In genomic region chr13:28718186-28718537, GRCh38 we compare ENCODE assay signal across 8 cellular contexts. TPM values are rescaled to one million over a fixed set of nuclear protein-coding genes. Genes with fewer than 3 reads are reported as not detected.
A peak's percentile ranks its signal among the peaks of the same experiment; 100 is the strongest.
DNase-seq lines count a peak whose midpoint lies in the region; ATAC-seq and TF ChIP-seq lines count a peak whose summit lies in the region.

No MANE protein-coding gene starts in this region.

- H3K27ac ChIP-seq in hepatocyte = peak overlapping the region; percentile 74
- peak overlapping the region; percentile 99 for H3K27ac ChIP-seq in skeletal muscle tissue (ENCODE audit: low read depth, low read length)

- H3K79me2 ChIP-seq in hepatocyte = peaks cover 3% of the 10 kb centered on the region

- H4K20me1 ChIP-seq in hepatocyte (ENCODE audit: insufficient read depth, poor library complexity, severe bottlenecking) = no peaks in the 10 kb centered on the region

- peak overlapping the region; percentile 79 for H3K27ac Mint-ChIP-seq in stimulated activated naive CD8-positive, alpha-beta T cell treated with anti-CD3 and anti-CD28 coated beads, Interleukin-15, Interleukin-2, amounts not matched to agents 100 ng/mL and 50 ng/mL, for 24 hours
- peak overlapping the region; percentile 89 for H3K27ac Mint-ChIP-seq in activated naive CD8-positive, alpha-beta T cell

- no peak for ATAC-seq in stimulated activated naive CD8-positive, alpha-beta T cell treated with anti-CD3 and anti-CD28 coated beads, Interleukin-15, Interleukin-2, amounts not matched to agents 100 U/mL and 50 U/mL, for 24 hours
- no peak for ATAC-seq in HG03354 (IDR thresholded peaks at IDR 0.05; ENCODE audit: poor library complexity, severe bottlenecking, unreplicated experiment)
- ATAC-seq in HG03139 (IDR thresholded peaks at IDR 0.05; ENCODE audit: unreplicated experiment) = no peak

- H3K9me2 ChIP-seq in hepatocyte (replicated peaks; ENCODE audit: insufficient read depth) = no peaks in the 10 kb centered on the region

- peak overlapping the region; percentile 89 for H3K4me2 ChIP-seq in hepatocyte

- H3K36me3 Mint-ChIP-seq in stimulated activated naive CD8-positive, alpha-beta T cell treated with anti-CD3 and anti-CD28 coated beads, Interleukin-15, Interleukin-2, amounts not matched to agents 100 ng/mL and 50 ng/mL, for 24 hours (ENCODE audit: low read depth) = peaks cover 5% of the 10 kb centered on the region
- peaks cover under 1% of the 10 kb centered on the region for H3K36me3 Mint-ChIP-seq in activated naive CD8-positive, alpha-beta T cell

- peak overlapping the region; percentile 67 for H2AFZ ChIP-seq in hepatocyte

- peak overlapping the region; percentile 92 for H3K4me3 Mint-ChIP-seq in stimulated activated naive CD8-positive, alpha-beta T cell treated with anti-CD3 and anti-CD28 coated beads, Interleukin-15, Interleukin-2, amounts not matched to agents 100 ng/mL and 50 ng/mL, for 24 hours
- H3K4me3 Mint-ChIP-seq in activated naive CD8-positive, alpha-beta T cell = peak overlapping the region; percentile 98

- peaks cover 33% of the 10 kb centered on the region for H3K4me1 Mint-ChIP-seq in stimulated activated naive CD8-positive, alpha-beta T cell treated with anti-CD3 and anti-CD28 coated beads, Interleukin-15, Interleukin-2, amounts not matched to agents 100 ng/mL and 50 ng/mL, for 24 hours (ENCODE audit: low read depth)
- H3K4me1 Mint-ChIP-seq in activated naive CD8-positive, alpha-beta T cell (ENCODE audit: low read depth) = peaks cover 31% of the 10 kb centered on the region

- H3K4me1 ChIP-seq in hepatocyte (ENCODE audit: insufficient read depth) (peaks cover 6% of the 10 kb centered on the region), skeletal muscle tissue (ENCODE audit: control insufficient read depth in 3 of 3, insufficient read depth in 3 of 3, low read length in 3 of 3) (peaks cover 18 to 25% (median 21%) of the 10 kb centered on the region in 3 donors)

- no peak for DNase-seq in stimulated activated naive CD8-positive, alpha-beta T cell treated with anti-CD3 and anti-CD28 coated beads, Interleukin-15, Interleukin-2, amounts not matched to agents 100 U/mL and 50 U/mL, for 24 hours
- no peak for DNase-seq in hepatocyte (ENCODE audit: low spot score)
- DNase-seq in DMS153 (lab: John Stamatoyannopoulos, UW) = no peak

- TF ChIP-seq CTCF in hepatocyte (IDR thresholded peaks at IDR 0.05; ENCODE audit: poor library complexity) = no peak

- H3K9me3 ChIP-seq in hepatocyte (ENCODE audit: low read depth) (no peaks in the 10 kb centered on the region), skeletal muscle tissue (ENCODE audit: control insufficient read depth in 3 of 3, low read length in 3 of 3) (no peaks in the 10 kb centered on the region)

- H3K27me3 ChIP-seq in hepatocyte (no peaks in the 10 kb centered on the region), skeletal muscle tissue (ENCODE audit: control insufficient read depth in 3 of 3, insufficient read depth in 3 of 3, low read length in 3 of 3) (no peaks in the 10 kb centered on the region)

- peak overlapping the region; percentile 49 for H3K4me3 ChIP-seq in hepatocyte
- H3K4me3 ChIP-seq in skeletal muscle tissue (ENCODE audit: low read length in 3 of 3) = peak overlapping the region; percentile 90 to 97 (median 97)

- no peaks in the 10 kb centered on the region for H3K27me3 Mint-ChIP-seq in stimulated activated naive CD8-positive, alpha-beta T cell treated with anti-CD3 and anti-CD28 coated beads, Interleukin-15, Interleukin-2, amounts not matched to agents 100 ng/mL and 50 ng/mL, for 24 hours
- H3K27me3 Mint-ChIP-seq in activated naive CD8-positive, alpha-beta T cell = no peaks in the 10 kb centered on the region

- no peaks in the 10 kb centered on the region for H3K9me3 Mint-ChIP-seq in stimulated activated naive CD8-positive, alpha-beta T cell treated with anti-CD3 and anti-CD28 coated beads, Interleukin-15, Interleukin-2, amounts not matched to agents 100 ng/mL and 50 ng/mL, for 24 hours
- H3K9me3 Mint-ChIP-seq in activated naive CD8-positive, alpha-beta T cell (ENCODE audit: low read depth) = no peaks in the 10 kb centered on the region

- peak overlapping the region; percentile 90 to 99 (median 99) for H3K9ac ChIP-seq in skeletal muscle tissue (ENCODE audit: low read depth in 1 of 3, low read length in 3 of 3)

- WGBS in hepatocyte (ENCODE audit: low lambda C conversion rate, missing lambda C conversion rate) = 17% methylated on average over 9 of the region's 9 CpGs

- H3K36me3 ChIP-seq in hepatocyte (replicated peaks; ENCODE audit: insufficient read depth, low read depth) (no peaks in the 10 kb centered on the region), skeletal muscle tissue (ENCODE audit: control insufficient read depth in 3 of 3, insufficient read depth in 3 of 3, low read length in 3 of 3) (no peaks in the 10 kb centered on the region)

RNA-seq across cellular contexts. Expression of gene SLC46A3, which starts 0.6 kb away (rescaled TPM):
- total RNA-seq in hepatocyte (48.1 and 48.5 TPM in 2 replicates), skeletal muscle tissue (2.1 TPM)
- 21.6 and 27.9 TPM in 2 replicates for polyA plus RNA-seq in hepatocyte

RNA-seq across cellular contexts. Expression of gene POMP, which starts 59.2 kb away (rescaled TPM):
- total RNA-seq in hepatocyte (88.1 and 96.6 TPM in 2 replicates), skeletal muscle tissue (69.4 TPM)
- 198 and 203 TPM in 2 replicates for polyA plus RNA-seq in hepatocyte

Comparison
In these comparisons a context has a peak if more than half of its experiments do, and no peak if none do; other contexts are left out.
1. RNA of gene SLC46A3, which starts 0.6 kb away (total RNA-seq): 48.1 to 48.5 TPM in hepatocyte; 2.1 TPM in skeletal muscle tissue (single experiment); every median in the first group is over 10 times any median in the second.